Comparison of ENCODE assay signal across 10 cellular contexts in the genomic region with DNA sequence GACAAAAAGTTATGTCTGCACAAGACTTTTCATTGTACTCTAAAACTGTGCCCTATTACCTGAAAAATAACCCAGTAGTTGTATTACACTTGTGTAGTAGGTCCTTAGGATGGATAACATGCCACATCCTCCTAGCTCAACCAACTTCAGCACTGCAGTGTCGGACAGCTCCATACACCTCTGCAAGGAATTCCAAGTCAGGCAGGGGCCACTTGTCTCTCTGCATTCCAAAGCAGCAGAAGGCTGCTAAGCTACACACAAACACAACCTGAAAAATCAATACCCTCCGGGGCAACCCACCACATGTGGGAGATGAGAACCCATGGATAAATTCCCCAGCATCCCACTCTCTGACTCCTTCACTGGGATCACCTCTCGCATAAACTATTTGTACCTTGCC. TPM values are rescaled to one million over a fixed set of nuclear protein-coding genes. Genes with fewer than 3 reads are reported as not detected.
DNase-seq lines count a peak whose midpoint lies in the region; ATAC-seq and TF ChIP-seq lines count a peak whose summit lies in the region.
"Had no signal": no experiment of that assay in that cellular context is flagged by ENCODE, and none has a peak within 500 bp of the region (broad histone marks: within the 10 kb centered on the region; RNA-seq: fewer than 3 reads in every experiment).

No MANE protein-coding gene starts in this region.

- no peaks in the 10 kb centered on the region for H3K27me3 ChIP-seq in IMR-90 (ENCODE audit: control insufficient read depth, insufficient read depth, low read length)
- H3K27me3 ChIP-seq: stomach had no signal

- H3K9me3 Mint-ChIP-seq in activated T-helper 17 cell treated with anti-CD3 and anti-CD28 coated beads, Interleukin-2, amount 50 U/mL, for 72 hours, result peaks cover 9% of the 10 kb centered on the region
- H3K9me3 Mint-ChIP-seq in activated T-cell treated with anti-CD3 and anti-CD28 coated beads, Interleukin-2, amount 50 U/mL, for 24 hours, result peaks cover 25% of the 10 kb centered on the region

- H2BK15ac ChIP-seq in IMR-90 (ENCODE audit: low read depth, low read length), result no peak overlapping the region

- no peak overlapping the region for H2BK20ac ChIP-seq in IMR-90 (ENCODE audit: low read depth, low read length)

- no peak overlapping the region for H2AFZ ChIP-seq in IMR-90 (replicated peaks; ENCODE audit: low read length, poor library complexity)

- no peak overlapping the region for H3K23ac ChIP-seq in IMR-90 (ENCODE audit: low read depth, low read length)

- no peak overlapping the region for H2AK9ac ChIP-seq in IMR-90 (replicated peaks; ENCODE audit: low read depth, low read length, poor library complexity)

- H3K9me3 ChIP-seq in IMR-90 (ENCODE audit: control insufficient read depth, insufficient read depth, low read length), result no peaks in the 10 kb centered on the region; the same call in 1 of the 2 replicates

- no peak overlapping the region for H3K9ac ChIP-seq in IMR-90 (ENCODE audit: low read depth, low read length)

- H3K79me1 ChIP-seq in IMR-90 (ENCODE audit: low read depth in 1 of 2, low read length in 2 of 2), result no peaks in the 10 kb centered on the region

- H4K91ac ChIP-seq in IMR-90 (ENCODE audit: insufficient read depth, low read depth, low read length), result no peak overlapping the region

- BruUV-seq in IMR-90 (replicated peaks; lab: Mats Ljungman, UMichigan), result no TSS peak

- no peak overlapping the region for H3K27ac Mint-ChIP-seq in activated T-helper 17 cell treated with anti-CD3 and anti-CD28 coated beads, Interleukin-2, amount 50 U/mL, for 72 hours
- no peak overlapping the region for H3K27ac Mint-ChIP-seq in activated T-cell treated with anti-CD3 and anti-CD28 coated beads, Interleukin-2, amount 50 U/mL, for 24 hours

- peak; percentile 16 for DNase-seq in EH (ENCODE audit: low read depth)
- DNase-seq in IMR-90, result peak; percentile 1
- peak; percentile 22 to 23 for DNase-seq in activated CD4-positive, alpha-beta T cell treated with anti-CD3 and anti-CD28 coated beads, Interleukin-2, amount 50 U/mL, for 48 hours
- DNase-seq in iPS-NIHi11 (ENCODE audit: low spot score), result peak; percentile 90
- no peak for DNase-seq in DMS114 treated with DMSO at 0.1 percent for 48 hours (lab: John Stamatoyannopoulos, UW; ENCODE audit: unreplicated experiment)
- DNase-seq in activated T-cell treated with anti-CD3 and anti-CD28 coated beads, Interleukin-2, amount 50 U/mL, for 24 hours, result no peak
- DNase-seq: stomach had no signal

- H3K56ac ChIP-seq in IMR-90 (ENCODE audit: extremely low read depth, insufficient read depth, low read length), result no peak overlapping the region

- no peak for TF ChIP-seq POLR2A in IMR-90 (IDR thresholded peaks at IDR 0.05; ENCODE audit: low read depth, low read length)

- H2BK5ac ChIP-seq in IMR-90 (ENCODE audit: low read depth, low read length, poor library complexity, severe bottlenecking), result no peak overlapping the region

- intact Hi-C loops in IMR-90 (cut with micrococcal nuclease), result no loop called here

- TF ChIP-seq CTCF in IMR-90 (conservative IDR thresholded peaks at IDR 0.05; ENCODE audit: low read depth, low read length), result no peak

- no CpG with 5 or more reads among the region's 3 CpGs for WGBS in IMR-90 (ENCODE audit: extremely low coverage in 2 of 2, insufficient read length in 1 of 2), 2 experiments

- no peaks in the 10 kb centered on the region for H3K9me1 ChIP-seq in IMR-90 (ENCODE audit: insufficient read depth, low read length)

- H3K27ac ChIP-seq in IMR-90 (ENCODE audit: insufficient read depth, low read length), result no peak overlapping the region
- H3K27ac ChIP-seq: stomach had no signal

- H3K4me1 ChIP-seq in IMR-90 (ENCODE audit: control insufficient read depth, insufficient read depth, low read length), result no peaks in the 10 kb centered on the region
- H3K4me1 ChIP-seq: stomach had no signal

- H3K4ac ChIP-seq in IMR-90 (ENCODE audit: low read depth, low read length), result no peak overlapping the region

- no peak for TF ChIP-seq RAD21 in IMR-90 (IDR thresholded peaks at IDR 0.05; ENCODE audit: low read length)

- no peaks in the 10 kb centered on the region for H3K36me3 Mint-ChIP-seq in activated T-helper 17 cell treated with anti-CD3 and anti-CD28 coated beads, Interleukin-2, amount 50 U/mL, for 72 hours (ENCODE audit: low read depth)
- peaks cover 8% of the 10 kb centered on the region for H3K36me3 Mint-ChIP-seq in activated T-cell treated with anti-CD3 and anti-CD28 coated beads, Interleukin-2, amount 50 U/mL, for 24 hours (ENCODE audit: low read depth)

- no peak overlapping the region for H2BK120ac ChIP-seq in IMR-90 (ENCODE audit: low read depth, low read length)

- H3K4me1 Mint-ChIP-seq in activated T-helper 17 cell treated with anti-CD3 and anti-CD28 coated beads, Interleukin-2, amount 50 U/mL, for 72 hours, result no peaks in the 10 kb centered on the region
- no peaks in the 10 kb centered on the region for H3K4me1 Mint-ChIP-seq in activated T-cell treated with anti-CD3 and anti-CD28 coated beads, Interleukin-2, amount 50 U/mL, for 24 hours (ENCODE audit: low read depth)

- no peak overlapping the region for H4K5ac ChIP-seq in IMR-90 (ENCODE audit: low read depth, low read length)

- H3K4me3 ChIP-seq in IMR-90 (ENCODE audit: insufficient read depth, low read depth, low read length), result no peak overlapping the region
- H3K4me3 ChIP-seq: stomach had no signal

- no peak overlapping the region for H3K14ac ChIP-seq in IMR-90 (replicated peaks; ENCODE audit: low read depth, low read length)

- POLR2A ChIA-PET in IMR-90 (lab: Charles Lee; ENCODE audit: unreplicated experiment), result no interaction called here

- dilution Hi-C loops in IMR-90 (cut with HindIII; ENCODE audit: low sequenced_read_pairs, unreplicated experiment), result no loop called here

- H3K36me3 ChIP-seq in IMR-90 (ENCODE audit: control insufficient read depth, insufficient read depth, low read length), result no peaks in the 10 kb centered on the region

- CTCF ChIA-PET in IMR-90 (lab: Yijun Ruan, JAX), result no interaction called here

- H3K18ac ChIP-seq in IMR-90 (ENCODE audit: low read depth, low read length), result no peak overlapping the region

- H4K20me1 ChIP-seq in IMR-90 (ENCODE audit: insufficient read depth, low read length), result no peaks in the 10 kb centered on the region

- H3K4me3 Mint-ChIP-seq in activated T-helper 17 cell treated with anti-CD3 and anti-CD28 coated beads, Interleukin-2, amount 50 U/mL, for 72 hours, result no peak overlapping the region
- no peak overlapping the region for H3K4me3 Mint-ChIP-seq in activated T-cell treated with anti-CD3 and anti-CD28 coated beads, Interleukin-2, amount 50 U/mL, for 24 hours

- H2AK5ac ChIP-seq in IMR-90 (ENCODE audit: low read depth, low read length), result no peak overlapping the region

- H4K8ac ChIP-seq in IMR-90 (ENCODE audit: low read depth in 2 of 2, low read length in 2 of 2), result no peak overlapping the region

- ATAC-seq in IMR-90 (ENCODE audit: low read depth), result no peak
- no peak for ATAC-seq in HG03469 (IDR thresholded peaks at IDR 0.05; ENCODE audit: unreplicated experiment)
- ATAC-seq in activated T-helper 17 cell treated with anti-CD3 and anti-CD28 coated beads, Interleukin-2, amount 50 U/mL, for 72 hours (replicated peaks), result no peak
- ATAC-seq: sciatic nerve had no signal

- in situ Hi-C loops in IMR-90 (cut with MboI; ENCODE audit: low sequenced_read_pairs), result no loop called here

- H3K4me2 ChIP-seq in IMR-90 (ENCODE audit: low read depth, low read length), result no peak overlapping the region

- no peaks in the 10 kb centered on the region for H3K27me3 Mint-ChIP-seq in activated T-helper 17 cell treated with anti-CD3 and anti-CD28 coated beads, Interleukin-2, amount 50 U/mL, for 72 hours
- no peaks in the 10 kb centered on the region for H3K27me3 Mint-ChIP-seq in activated T-cell treated with anti-CD3 and anti-CD28 coated beads, Interleukin-2, amount 50 U/mL, for 24 hours

TF ChIP-seq in IMR-90, 13 proteins besides CTCF, POLR2A, EP300 and RAD21 (continues in another document):
- TF ChIP-seq SMC3 (IDR thresholded peaks at IDR 0.05; ENCODE audit: low read depth, low read length) (no peak), CHD1 (IDR thresholded peaks at IDR 0.05; ENCODE audit: low read depth, low read length) (no peak), MAFK (IDR thresholded peaks at IDR 0.05; ENCODE audit: low read depth, low read length) (no peak), RCOR1 (IDR thresholded peaks at IDR 0.05; ENCODE audit: insufficient replicate concordance, low read length) (no peak), RFX5 (IDR thresholded peaks at IDR 0.05; ENCODE audit: low read depth, low read length) (no peak), CEBPB (IDR thresholded peaks at IDR 0.05; ENCODE audit: low read depth, low read length) (no peak), BHLHE40 (IDR thresholded peaks at IDR 0.05; ENCODE audit: low read depth, low read length) (no peak), MXI1 (IDR thresholded peaks at IDR 0.05; ENCODE audit: borderline replicate concordance, low read depth, low read length) (no peak), FOS (IDR thresholded peaks at IDR 0.05; ENCODE audit: low read depth, low read length) (no peak), MAZ (IDR thresholded peaks at IDR 0.05; ENCODE audit: borderline replicate concordance, low read depth, low read length) (no peak)
- TF ChIP-seq, protein P1, sequence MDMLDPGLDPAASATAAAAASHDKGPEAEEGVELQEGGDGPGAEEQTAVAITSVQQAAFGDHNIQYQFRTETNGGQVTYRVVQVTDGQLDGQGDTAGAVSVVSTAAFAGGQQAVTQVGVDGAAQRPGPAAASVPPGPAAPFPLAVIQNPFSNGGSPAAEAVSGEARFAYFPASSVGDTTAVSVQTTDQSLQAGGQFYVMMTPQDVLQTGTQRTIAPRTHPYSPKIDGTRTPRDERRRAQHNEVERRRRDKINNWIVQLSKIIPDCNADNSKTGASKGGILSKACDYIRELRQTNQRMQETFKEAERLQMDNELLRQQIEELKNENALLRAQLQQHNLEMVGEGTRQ (IDR thresholded peaks at IDR 0.05; ENCODE audit: low read depth, low read length), result no peak
- TF ChIP-seq, protein P2, sequence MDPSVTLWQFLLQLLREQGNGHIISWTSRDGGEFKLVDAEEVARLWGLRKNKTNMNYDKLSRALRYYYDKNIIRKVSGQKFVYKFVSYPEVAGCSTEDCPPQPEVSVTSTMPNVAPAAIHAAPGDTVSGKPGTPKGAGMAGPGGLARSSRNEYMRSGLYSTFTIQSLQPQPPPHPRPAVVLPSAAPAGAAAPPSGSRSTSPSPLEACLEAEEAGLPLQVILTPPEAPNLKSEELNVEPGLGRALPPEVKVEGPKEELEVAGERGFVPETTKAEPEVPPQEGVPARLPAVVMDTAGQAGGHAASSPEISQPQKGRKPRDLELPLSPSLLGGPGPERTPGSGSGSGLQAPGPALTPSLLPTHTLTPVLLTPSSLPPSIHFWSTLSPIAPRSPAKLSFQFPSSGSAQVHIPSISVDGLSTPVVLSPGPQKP (IDR thresholded peaks at IDR 0.05; ENCODE audit: borderline replicate concordance, low read depth, low read length), result no peak

RNA-seq across cellular contexts. Expression of a gene that starts 50.2 kb away (rescaled TPM):
- 9.1 and 15.6 TPM in 2 replicates for total RNA-seq in IMR-90 (2012; rRNA removed)
- 60.0 and 67.5 TPM in 2 replicates for polyA plus RNA-seq in IMR-90 (2012; rRNA removed)
- 46.6 and 71.9 TPM in 2 replicates for polyA plus RNA-seq in IMR-90 (2012; cell fraction: cytosol; rRNA removed)
- 32.8 and 63.9 TPM in 2 replicates for polyA plus RNA-seq in IMR-90 (2012; cell fraction: nucleus; rRNA removed; ENCODE audit: low replicate concordance)
- total RNA-seq in activated T-helper 17 cell treated with anti-CD3 and anti-CD28 coated beads, Interleukin-2, amount 50 U/mL, for 72 hours, result 10 to 100 TPM; 65.8 to 92.1 TPM

Comparison
In these comparisons a context has a peak if more than half of its experiments do, and no peak if none do; other contexts are left out.
1. DNase-seq: peak in EH (single experiment), IMR-90 (single experiment), activated CD4-positive, alpha-beta T cell treated with anti-CD3 and anti-CD28 coated beads, Interleukin-2, amount 50 U/mL, for 48 hours (2 of 2) and iPS-NIHi11 (single experiment); none in DMS114 treated with DMSO at 0.1 percent for 48 hours (single experiment) and activated T-cell treated with anti-CD3 and anti-CD28 coated beads, Interleukin-2, amount 50 U/mL, for 24 hours (single experiment).